Comparison of ENCODE assay signal across 26 cellular contexts in genomic region chr18:50232419-50232818, GRCh38. TPM values are rescaled to one million over a fixed set of nuclear protein-coding genes. Genes with fewer than 3 reads are reported as not detected.
DNase-seq lines count a peak whose midpoint lies in the region; ATAC-seq and TF ChIP-seq lines count a peak whose summit lies in the region.
"Had no signal": no experiment of that assay in that cellular context is flagged by ENCODE, and none has a peak within 500 bp of the region (broad histone marks: within the 10 kb centered on the region; RNA-seq: fewer than 3 reads in every experiment).

No MANE protein-coding gene starts in this region.

- H4K20me1 ChIP-seq in mammary epithelial cell (ENCODE audit: insufficient read depth, low read length) = no peaks in the 10 kb centered on the region

- CTCF ChIA-PET in MCF 10A (lab: Yijun Ruan, JAX) (interaction anchor here (0.7 to 1.1 kb wide), 2 partner anchors 29 to 88 kb away, joined by 3 to 4 read pairs; no protein-coding TSS in a partner anchor), mammary epithelial cell (lab: Charles Lee; ENCODE audit: low non-redundant PET) (no interaction called here)

- H3K4me1 ChIP-seq in mammary epithelial cell (ENCODE audit: insufficient read depth, low read length) (no peaks in the 10 kb centered on the region), endodermal cell (ENCODE audit: control insufficient read depth, insufficient read depth, low read length) (peaks cover 15% of the 10 kb centered on the region)
- H3K4me1 ChIP-seq: BE2C, SJCRH30 had no signal

- no peaks in the 10 kb centered on the region for H3K9me3 Mint-ChIP-seq in MCF 10A (ENCODE audit: unreplicated experiment)
- peaks cover 42% of the 10 kb centered on the region for H3K9me3 Mint-ChIP-seq in endodermal cell
- no peaks in the 10 kb centered on the region for H3K9me3 Mint-ChIP-seq in endothelial cell (ENCODE audit: unreplicated experiment)

- H3K27ac ChIP-seq in mammary epithelial cell (ENCODE audit: insufficient read depth, low read depth, low read length) (no peak overlapping the region), endodermal cell (ENCODE audit: low read depth, low read length) (peak overlapping the region; percentile 25)
- H3K27ac ChIP-seq: 22Rv1, GM23248, SJCRH30 had no signal

- H3K4me3 ChIP-seq in mammary epithelial cell (replicated peaks in 1 of 3; ENCODE audit: insufficient read depth in 1 of 3, low read depth in 2 of 3, low read length in 3 of 3) (no peak overlapping the region), endodermal cell (ENCODE audit: low read length) (peak overlapping the region; percentile 65)
- H3K4me3 ChIP-seq: GM23248, SJCRH30 had no signal

- TF ChIP-seq CTCF in MCF 10A (IDR thresholded peaks at IDR 0.05; ENCODE audit: unreplicated experiment) (no peak), mammary epithelial cell (conservative IDR thresholded peaks at IDR 0.05 in 1 of 2, IDR thresholded peaks at IDR 0.05 in 1 of 2; ENCODE audit: extremely low read depth in 1 of 2, insufficient read depth in 1 of 2, low read depth in 1 of 2, low read length in 2 of 2) (no peak), endodermal cell (conservative IDR thresholded peaks at IDR 0.05) (no peak), endothelial cell (IDR thresholded peaks at IDR 0.05; ENCODE audit: unreplicated experiment) (no peak)

- H3K36me3 ChIP-seq in mammary epithelial cell (ENCODE audit: insufficient read depth, low read length) (no peaks in the 10 kb centered on the region), endodermal cell (ENCODE audit: control insufficient read depth, insufficient read depth, low read length) (no peaks in the 10 kb centered on the region)
- H3K36me3 ChIP-seq: BE2C, SJCRH30 had no signal

- H3K27ac Mint-ChIP-seq in MCF 10A (ENCODE audit: low read depth, unreplicated experiment) (peak overlapping the region; percentile 17), endodermal cell (peak overlapping the region; percentile 69), endothelial cell (ENCODE audit: unreplicated experiment) (no peak overlapping the region)
- H3K27ac Mint-ChIP-seq: CD4-positive, CD25-positive, alpha-beta regulatory T cell had no signal

- H3K4me3 Mint-ChIP-seq in MCF 10A (ENCODE audit: unreplicated experiment) (no peak overlapping the region), endodermal cell (peak overlapping the region; percentile 14), endothelial cell (ENCODE audit: unreplicated experiment) (no peak overlapping the region)
- H3K4me3 Mint-ChIP-seq: CD4-positive, CD25-positive, alpha-beta regulatory T cell had no signal

- no peak overlapping the region for H3K9ac ChIP-seq in mammary epithelial cell (ENCODE audit: insufficient read depth, low read length)
- peak overlapping the region; percentile 22 for H3K9ac ChIP-seq in endodermal cell (ENCODE audit: extremely low read depth, low read length, poor library complexity, severe bottlenecking)
- H3K9ac ChIP-seq: GM23248 had no signal

- H3K27me3 Mint-ChIP-seq in MCF 10A (ENCODE audit: insufficient read depth, unreplicated experiment) = no peaks in the 10 kb centered on the region
- H3K27me3 Mint-ChIP-seq in endodermal cell (ENCODE audit: insufficient read depth) = peaks cover 7% of the 10 kb centered on the region
- H3K27me3 Mint-ChIP-seq in endothelial cell (ENCODE audit: unreplicated experiment) = peaks cover 1% of the 10 kb centered on the region

- H3K36me3 Mint-ChIP-seq in MCF 10A (ENCODE audit: insufficient read depth, unreplicated experiment) (no peaks in the 10 kb centered on the region), endodermal cell (ENCODE audit: low read depth) (peaks cover 3% of the 10 kb centered on the region), endothelial cell (ENCODE audit: low read depth, unreplicated experiment) (no peaks in the 10 kb centered on the region)
- H3K36me3 Mint-ChIP-seq: CD4-positive, CD25-positive, alpha-beta regulatory T cell had no signal

- BruUV-seq in MCF 10A (replicated peaks; lab: Mats Ljungman, UMichigan) (no TSS peak), mammary epithelial cell (replicated peaks; lab: Mats Ljungman, UMichigan) (no TSS peak)

- H3K9me3 ChIP-seq in mammary epithelial cell (replicated peaks; ENCODE audit: insufficient read depth, low read length) (no peaks in the 10 kb centered on the region), endodermal cell (ENCODE audit: control insufficient read depth, low read length) (peaks cover 46% of the 10 kb centered on the region)
- H3K9me3 ChIP-seq: BE2C, SJCRH30 had no signal

- H3K4me1 Mint-ChIP-seq in MCF 10A (ENCODE audit: insufficient read depth, unreplicated experiment) (peaks cover 14% of the 10 kb centered on the region), endodermal cell (peaks cover 31% of the 10 kb centered on the region), endothelial cell (ENCODE audit: unreplicated experiment) (no peaks in the 10 kb centered on the region)
- H3K4me1 Mint-ChIP-seq: CD4-positive, CD25-positive, alpha-beta regulatory T cell had no signal

- no peaks in the 10 kb centered on the region for H3K79me2 ChIP-seq in mammary epithelial cell (ENCODE audit: insufficient read depth, low read length)

- no peak for DNase-seq in MCF 10A (ENCODE audit: unreplicated experiment)
- DNase-seq in mammary epithelial cell = no peak
- peak; percentile 73 for DNase-seq in endodermal cell
- peak; percentile 66 for DNase-seq in islet precursor cell
- peak; percentile 19 for DNase-seq in retina
- no peak for DNase-seq in endothelial cell (ENCODE audit: low spot score)
- no peak for DNase-seq in NCI-H446 treated with DMSO at 0.1 percent for 48 hours (lab: John Stamatoyannopoulos, UW)
- DNase-seq: BE2C; CD4-positive, CD25-positive, alpha-beta regulatory T cell; DMS153; DND-41; Karpas-422; MV-4-11; NCI-H1105; NCI-H1436 treated with DMSO at 0.1 percent for 48 hours; NCI-H187 treated with DMSO at 0.1 percent for 48 hours; NCI-H2107; NCI-H446; NCI-H82; PC-3; SJCRH30 had no signal

- in situ Hi-C loops in mammary epithelial cell (cut with MboI; ENCODE audit: low sequenced_read_pairs in 2 of 2) = no loop called here

- H2AFZ ChIP-seq in mammary epithelial cell (ENCODE audit: low read depth, low read length) = no peak overlapping the region
- H2AFZ ChIP-seq: GM23248 had no signal

- intact Hi-C loops in MCF 10A (cut with micrococcal nuclease) (no loop called here), mammary epithelial cell (cut with micrococcal nuclease) (loop anchor here (5.0 kb wide), 1 partner anchor 75 kb away; no protein-coding TSS in a partner anchor)

- WGBS in mammary epithelial cell (ENCODE audit: low coverage, missing lambda C conversion rate) = 77% methylated on average over 2 of the region's 2 CpGs
- WGBS in endodermal cell (ENCODE audit: insufficient coverage in 1 of 2, insufficient read length in 1 of 2), 2 experiments = 28 to 62% methylated on average over 2 of the region's 2 CpGs

- no peak overlapping the region for H3K4me2 ChIP-seq in mammary epithelial cell (ENCODE audit: insufficient read depth, low read depth, low read length)

- POLR2A ChIA-PET in MCF 10A (lab: Yijun Ruan, JAX) = interaction anchor here (0.6 kb wide), 1 partner anchor 91 kb away, joined by 3 read pairs; no protein-coding TSS in a partner anchor

- dilution Hi-C loops in mammary epithelial cell (cut with HindIII; ENCODE audit: low sequenced_read_pairs) = no loop called here

- no peak for ATAC-seq in HG02970 (IDR thresholded peaks at IDR 0.05; ENCODE audit: low FRiP score, unreplicated experiment)
- ATAC-seq: HepG2, PC-3 had no signal

- H3K27me3 ChIP-seq in mammary epithelial cell (ENCODE audit: insufficient read depth, low read length) (no peaks in the 10 kb centered on the region), endodermal cell (ENCODE audit: control insufficient read depth, insufficient read depth, low read length, poor library complexity, severe bottlenecking) (no peaks in the 10 kb centered on the region)
- H3K27me3 ChIP-seq: BE2C, SJCRH30 had no signal

RNA-seq across cellular contexts. Expression of gene CFAP53, which starts 33.9 kb away (rescaled TPM):
- total RNA-seq in MCF 10A (2022) = 2.2 and 5.0 TPM in 2 replicates
- 1 to 10 TPM in 1 of 2 donors, under 1 TPM in 1; 0.67 to 1.7 TPM for total RNA-seq in mammary epithelial cell
- 0.29 TPM for polyA plus RNA-seq in mammary epithelial cell
- not detected for polyA minus RNA-seq in mammary epithelial cell
- under 1 TPM; 0.37 to 0.66 TPM for total RNA-seq in endodermal cell
- polyA plus RNA-seq in endodermal cell (2013, experiment 1 of 2) = 0.89 TPM
- polyA plus RNA-seq in endodermal cell (2013, experiment 2 of 2) = 1.2 TPM
- 0.56 TPM for total RNA-seq in endothelial cell (ENCODE audit: unreplicated experiment)
- total RNA-seq: HT-29, PC-3, SJCRH30 had no signal

RNA-seq across cellular contexts. Expression of gene MYO5B, which starts 37.5 kb away (rescaled TPM):
- 25.9 and 26.7 TPM in 2 replicates for total RNA-seq in MCF 10A (2022)
- total RNA-seq in mammary epithelial cell = 10 to 100 TPM; 29.8 to 31.7 TPM
- polyA plus RNA-seq in mammary epithelial cell = 13.1 TPM
- 43.7 TPM for polyA minus RNA-seq in mammary epithelial cell
- 10 to 100 TPM; 12.2 to 16.8 TPM for total RNA-seq in endodermal cell
- polyA plus RNA-seq in endodermal cell (2013, experiment 1 of 2) = 4.6 TPM
- 4.1 TPM for polyA plus RNA-seq in endodermal cell (2013, experiment 2 of 2)
- 1.5 TPM for total RNA-seq in endothelial cell (ENCODE audit: unreplicated experiment)
- total RNA-seq: CD4-positive, CD25-positive, alpha-beta regulatory T cell; GM23248 had no signal

RNA-seq across cellular contexts. Expression of gene MBD1, which starts 48.9 kb away (rescaled TPM):
- total RNA-seq in MCF 10A (2022) (203 and 227 TPM in 2 replicates), mammary epithelial cell (100 to 1,000 TPM; 102 to 196 TPM), endodermal cell (10 to 100 TPM; 77.1 to 79.6 TPM), endothelial cell (ENCODE audit: unreplicated experiment) (65.1 TPM)
- 83.4 TPM for polyA plus RNA-seq in mammary epithelial cell
- polyA minus RNA-seq in mammary epithelial cell = 81.4 TPM
- polyA plus RNA-seq in endodermal cell (2013, experiment 1 of 2) = 56.2 TPM
- polyA plus RNA-seq in endodermal cell (2013, experiment 2 of 2) = 45.2 TPM

RNA-seq across cellular contexts. Expression of gene CXXC1, which starts 55.1 kb away (rescaled TPM):
- total RNA-seq in MCF 10A (2022) (65.1 and 85.4 TPM in 2 replicates), mammary epithelial cell (10 to 100 TPM; 27.7 to 78.2 TPM), endodermal cell (100 to 1,000 TPM in 1 of 2 donors, 10 to 100 TPM in 1; 93.1 to 102 TPM), endothelial cell (ENCODE audit: unreplicated experiment) (71.7 TPM)
- 67.3 TPM for polyA plus RNA-seq in mammary epithelial cell
- polyA minus RNA-seq in mammary epithelial cell = 25.7 TPM
- 65.0 TPM for polyA plus RNA-seq in endodermal cell (2013, experiment 1 of 2)
- 62.4 TPM for polyA plus RNA-seq in endodermal cell (2013, experiment 2 of 2)

Comparison
In these comparisons a context has a peak if more than half of its experiments do, and no peak if none do; other contexts are left out.
1. DNase-seq: peak in endodermal cell (single experiment), islet precursor cell (single experiment) and retina (single experiment); none in MCF 10A (single experiment), mammary epithelial cell (single experiment), endothelial cell (single experiment) and NCI-H446 treated with DMSO at 0.1 percent for 48 hours (single experiment).